Comparison of ENCODE assay signal across 10 cellular contexts in the genomic region with DNA sequence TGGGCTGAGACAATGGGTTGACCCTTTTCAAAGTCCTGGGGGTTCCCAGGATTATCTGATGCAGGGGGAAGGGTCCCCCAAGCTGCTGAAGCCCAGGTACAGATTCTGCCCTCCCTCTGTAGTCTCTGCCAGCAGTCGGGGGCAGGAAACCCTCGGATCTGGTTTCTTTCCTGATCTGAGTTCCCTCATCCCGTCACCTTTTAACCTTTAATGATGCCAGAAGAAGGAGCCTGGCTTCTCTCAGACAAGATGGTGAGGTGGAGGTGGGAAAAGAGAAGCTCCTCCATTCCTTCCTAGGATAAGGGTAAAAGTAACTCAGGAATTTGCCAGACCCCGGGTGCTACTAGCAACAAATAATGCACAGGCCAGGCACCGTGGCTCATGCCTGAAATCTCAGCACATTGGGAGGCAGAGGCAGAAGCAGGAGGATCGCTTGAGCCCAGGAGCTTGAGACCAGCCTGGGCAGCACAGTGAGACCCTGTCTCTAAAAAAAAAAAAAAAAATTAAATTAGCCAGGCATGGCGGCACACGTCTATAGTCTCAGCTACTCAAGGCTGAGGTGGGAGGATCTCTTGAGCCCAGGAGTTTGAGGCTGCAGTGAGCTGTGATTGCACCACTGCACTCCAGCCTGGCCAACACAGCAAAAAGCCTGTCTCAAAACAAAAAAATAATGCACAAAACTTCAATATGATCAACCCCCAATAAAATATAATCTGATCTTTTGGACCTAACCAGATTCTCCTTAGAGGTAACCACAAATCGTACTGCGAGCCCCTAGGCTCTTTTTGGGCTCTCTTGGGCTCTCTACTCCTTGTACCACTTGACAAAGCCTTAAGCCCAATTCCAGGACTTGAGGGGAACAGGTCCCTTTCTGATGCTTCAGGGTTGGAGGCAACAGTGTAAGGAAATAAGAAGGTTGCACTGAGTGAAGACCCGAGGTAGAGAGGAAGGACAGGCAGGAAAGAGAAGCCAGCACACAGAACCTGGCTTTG.
DNase-seq lines count a peak whose midpoint lies in the region; ATAC-seq and TF ChIP-seq lines count a peak whose summit lies in the region.
"Had no signal": no experiment of that assay in that cellular context is flagged by ENCODE, and none has a peak within 500 bp of the region (broad histone marks: within the 10 kb centered on the region; RNA-seq: fewer than 3 reads in every experiment).

No MANE protein-coding gene starts in this region.

- TF ChIP-seq CTCF in fibroblast of pulmonary artery (IDR thresholded peaks at IDR 0.05; ENCODE audit: low read length, missing control alignments) (no peak), GM10266 (IDR thresholded peaks at IDR 0.05; ENCODE audit: control insufficient read depth, insufficient read depth, low read depth, missing control alignments) (no peak)

- ATAC-seq in HG03571 (IDR thresholded peaks at IDR 0.05; ENCODE audit: unreplicated experiment) = no peak
- ATAC-seq in GM18517 (IDR thresholded peaks at IDR 0.05; ENCODE audit: unreplicated experiment) = no peak

- peaks cover 57% of the 10 kb centered on the region for H3K4me1 ChIP-seq in BLaER1
- H3K4me1 ChIP-seq in rectal smooth muscle tissue (ENCODE audit: control insufficient read depth, insufficient read depth, low read length) = peaks cover 51% of the 10 kb centered on the region

- peak overlapping the region; percentile 55; the same call in 1 of the 2 replicates for H3K4me3 ChIP-seq in BLaER1
- H3K4me3 ChIP-seq in SK-N-MC = peak overlapping the region; percentile 60
- peak overlapping the region; percentile 46 for H3K4me3 ChIP-seq in fibroblast of pulmonary artery (replicated peaks; ENCODE audit: low read depth, low read length)
- peak overlapping the region; percentile 53 for H3K4me3 ChIP-seq in rectal smooth muscle tissue (ENCODE audit: low read length)

- H4K20me1 ChIP-seq in BLaER1 = 0 out of 2 replicates have a peak, but pooled peaks cover 4% of the 10 kb centered on the region

- H3K9me3 ChIP-seq in BLaER1 (no peaks in the 10 kb centered on the region), SK-N-MC (ENCODE audit: low read depth, low read length) (no peaks in the 10 kb centered on the region)

- no peak for DNase-seq in SK-N-MC (ENCODE audit: low read depth, low spot score)
- no peak for DNase-seq in fibroblast of pulmonary artery (ENCODE audit: low read depth)
- no peak for DNase-seq in NCI-H1105 treated with DMSO at 0.1 percent for 48 hours (lab: John Stamatoyannopoulos, UW)
- no peak for DNase-seq in GM10266 (ENCODE audit: extremely low spot score)
- DNase-seq: activated naive CD4-positive, alpha-beta T cell treated with anti-CD3 and anti-CD28 coated beads for 36 hours; CD4-positive, alpha-beta memory T cell had no signal

- H3K27ac ChIP-seq in BLaER1 (peak overlapping the region; percentile 80; the same call in 1 of the 2 replicates), SK-N-MC (peak overlapping the region; percentile 85), rectal smooth muscle tissue (ENCODE audit: low read depth, low read length) (peak overlapping the region; percentile 74)

- H3K27me3 ChIP-seq in BLaER1 (no peaks in the 10 kb centered on the region), rectal smooth muscle tissue (ENCODE audit: control insufficient read depth, insufficient read depth, low read length) (no peaks in the 10 kb centered on the region)

- H3K9ac ChIP-seq in BLaER1 (peak overlapping the region; percentile 71; the same call in 1 of the 2 replicates), SK-N-MC (ENCODE audit: insufficient read length) (peak overlapping the region; percentile 26), rectal smooth muscle tissue (ENCODE audit: low read length) (peak overlapping the region; percentile 19)

- H3K36me3 ChIP-seq in BLaER1 = no peaks in the 10 kb centered on the region
- H3K36me3 ChIP-seq in SK-N-MC (ENCODE audit: insufficient read depth, low read length) = no peaks in the 10 kb centered on the region
- no peaks in the 10 kb centered on the region for H3K36me3 ChIP-seq in rectal smooth muscle tissue (ENCODE audit: control insufficient read depth, insufficient read depth, low read length)

- H3K4me2 ChIP-seq in BLaER1 = peak overlapping the region; percentile 95

Comparison
In these comparisons a context has a peak if more than half of its experiments do, and no peak if none do; other contexts are left out.
1. H3K9ac ChIP-seq: peak in every context shown above with its lines; median percentile 71 in BLaER1; 26 in SK-N-MC; 19 in rectal smooth muscle tissue.